Comparison of ENCODE assay signal across 20 cellular contexts in the genomic region with DNA sequence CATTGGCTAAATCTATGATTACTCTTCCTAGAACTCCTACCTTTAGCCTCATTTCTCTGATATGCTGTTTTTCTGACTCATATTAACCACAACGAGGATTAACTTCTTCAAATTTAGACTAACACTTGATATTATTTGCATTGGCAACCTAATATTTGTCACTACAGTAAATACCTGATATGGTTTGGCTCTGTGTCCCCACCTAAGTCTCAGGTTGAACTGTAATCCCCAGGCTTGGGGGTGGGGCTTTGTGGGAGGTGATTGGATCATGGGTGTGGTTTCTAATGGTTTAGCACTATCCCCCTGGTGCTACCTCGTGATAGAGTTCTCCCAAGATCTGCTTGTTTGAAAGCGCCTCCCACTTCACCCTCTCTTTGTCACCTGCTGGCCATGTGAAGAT. TPM values are rescaled to one million over a fixed set of nuclear protein-coding genes. Genes with fewer than 3 reads are reported as not detected.
DNase-seq lines count a peak whose midpoint lies in the region; ATAC-seq, FAIRE-seq and TF ChIP-seq lines count a peak whose summit lies in the region.
"Had no signal": no experiment of that assay in that cellular context is flagged by ENCODE, and none has a peak within 500 bp of the region (broad histone marks: within the 10 kb centered on the region; RNA-seq: fewer than 3 reads in every experiment).

No MANE protein-coding gene starts in this region.

- WGBS in lung, 2 donors = 80 to 85% methylated on average over 3 of the region's 3 CpGs
- 87% methylated on average over 3 of the region's 3 CpGs for WGBS in esophagus muscularis mucosa
- WGBS in sigmoid colon, 2 donors = 91% methylated on average over 3 of the region's 3 CpGs

- peak; percentile 12 for DNase-seq in GM23338 (ENCODE audit: low spot score)
- DNase-seq in PC-9 = peak in 1 of 2 experiments; percentile 67
- peak; percentile 35 for DNase-seq in bronchial epithelial cell (ENCODE audit: low read depth)
- DNase-seq in lung (ENCODE audit: low spot score) = peak; percentile 35
- DNase-seq in esophagus muscularis mucosa (ENCODE audit: extremely low spot score) = no peak
- no peak for DNase-seq in sigmoid colon
- no peak for DNase-seq in Kasumi-1 (lab: John Stamatoyannopoulos, UW)
- DNase-seq: ACHN; C1 segment of cervical spinal cord; Calu3; CD4-positive, alpha-beta T cell; DMS 273 treated with DMSO at 0.1 percent for 48 hours; DMS79 treated with DMSO at 0.1 percent for 48 hours; EL; GM23248; H7 had no signal

- H3K9me3 Mint-ChIP-seq in GM23338 = peaks cover 11% of the 10 kb centered on the region
- H3K9me3 Mint-ChIP-seq: CD4-positive, alpha-beta T cell had no signal

- TF ChIP-seq POLR2A in esophagus muscularis mucosa (IDR thresholded peaks at IDR 0.05; ENCODE audit: low read depth) = no peak
- no peak for TF ChIP-seq POLR2A in sigmoid colon (IDR thresholded peaks at IDR 0.05)
- TF ChIP-seq POLR2A in GM18505 (IDR thresholded peaks at IDR 0.05; ENCODE audit: borderline replicate concordance, extremely low read depth, insufficient read depth, insufficient read length) = no peak

- TF ChIP-seq EP300 in esophagus muscularis mucosa (IDR thresholded peaks at IDR 0.05) (no peak), sigmoid colon (IDR thresholded peaks at IDR 0.05) (no peak)

- H3K4me2 ChIP-seq in GM23338 = no peak overlapping the region
- 0 out of 2 replicates have a peak overlapping the region, but pooled peaks have one; percentile 6 for H3K4me2 ChIP-seq in PC-9

- no peaks in the 10 kb centered on the region for H4K20me1 ChIP-seq in GM23338 (replicated peaks; ENCODE audit: insufficient read depth)
- 0 out of 2 replicates have a peak, but pooled peaks cover 7% of the 10 kb centered on the region for H4K20me1 ChIP-seq in PC-9 (ENCODE audit: insufficient read depth)

- H3F3A ChIP-seq in GM23338 (replicated peaks; ENCODE audit: low read depth) = no peaks in the 10 kb centered on the region
- H3F3A ChIP-seq in PC-9 (ENCODE audit: insufficient read depth, low read depth) = peaks cover 12% of the 10 kb centered on the region; the same call in 1 of the 2 replicates

- no TSS peak for BruUV-seq in PC-9 (replicated peaks; lab: Mats Ljungman, UMichigan)

- H3K4me3 Mint-ChIP-seq in GM23338 = no peak overlapping the region
- H3K4me3 Mint-ChIP-seq: CD4-positive, alpha-beta T cell; IgD-negative memory B cell had no signal

- no peak for ATAC-seq in GM23338
- peak; percentile 66 for ATAC-seq in lung (ENCODE audit: insufficient read depth, low FRiP score)
- ATAC-seq in GM18505 (IDR thresholded peaks at IDR 0.05; ENCODE audit: unreplicated experiment) = no peak

- peaks cover 8% of the 10 kb centered on the region for H3K36me3 Mint-ChIP-seq in GM23338 (ENCODE audit: low read depth)

- H3K4me3 ChIP-seq in GM23338 = no peak overlapping the region
- no peak overlapping the region for H3K4me3 ChIP-seq in PC-9
- H3K4me3 ChIP-seq in bronchial epithelial cell (ENCODE audit: low read depth, low read length) = no peak overlapping the region
- H3K4me3 ChIP-seq in lung = no peak overlapping the region
- H3K4me3 ChIP-seq in esophagus muscularis mucosa = no peak overlapping the region
- no peak overlapping the region for H3K4me3 ChIP-seq in sigmoid colon
- H3K4me3 ChIP-seq: GM23248 had no signal

- FAIRE-seq in bronchial epithelial cell (lab: Jason Lieb, UNC) = no peak
- FAIRE-seq: G401.6, GM12892 had no signal

- H3K27ac Mint-ChIP-seq in GM23338 = no peak overlapping the region
- H3K27ac Mint-ChIP-seq: CD4-positive, alpha-beta T cell; IgD-negative memory B cell had no signal

- H3K36me3 ChIP-seq in GM23338 (ENCODE audit: insufficient read depth) (peaks cover 9% of the 10 kb centered on the region; the same call in 1 of the 2 replicates), PC-9 (ENCODE audit: low read depth) (0 out of 2 replicates have a peak, but pooled peaks cover 7% of the 10 kb centered on the region), bronchial epithelial cell (ENCODE audit: control insufficient read depth, insufficient read depth, low read length) (no peaks in the 10 kb centered on the region), lung (ENCODE audit: control insufficient read depth in 2 of 2, insufficient read depth in 2 of 2, low read length in 2 of 2) (peaks cover 7 to 8% of the 10 kb centered on the region in 2 donors), esophagus muscularis mucosa (peaks cover 0 to 32% (median 15%) of the 10 kb centered on the region in 4 donors), sigmoid colon (peaks cover 0 to 32% (median 3%) of the 10 kb centered on the region in 4 donors)

- peaks cover 2% of the 10 kb centered on the region for H3K27me3 Mint-ChIP-seq in GM23338 (ENCODE audit: insufficient read depth, low read depth, poor library complexity)
- H3K27me3 Mint-ChIP-seq: CD4-positive, alpha-beta T cell; IgD-negative memory B cell had no signal

- H3K27ac ChIP-seq in GM23338 (ENCODE audit: low read depth) (no peak overlapping the region), PC-9 (no peak overlapping the region), lung (ENCODE audit: low read depth in 1 of 2, low read length in 1 of 2) (no peak overlapping the region), esophagus muscularis mucosa (replicated peaks in 1 of 4) (no peak overlapping the region), sigmoid colon (no peak overlapping the region)
- H3K27ac ChIP-seq: GM23248 had no signal

- intact Hi-C loops in PC-9 (cut with micrococcal nuclease; ENCODE audit: unreplicated experiment) = no loop called here
- intact Hi-C loops in esophagus muscularis mucosa (cut with DNase I) = no loop called here
- intact Hi-C loops in sigmoid colon (cut with DNase I) = no loop called here

- H3K9me2 ChIP-seq in GM23338 (ENCODE audit: insufficient read depth) (0 out of 2 replicates have a peak, but pooled peaks cover 6% of the 10 kb centered on the region), PC-9 (ENCODE audit: insufficient read depth) (no peaks in the 10 kb centered on the region)

- POLR2A ChIA-PET in PC-9 (lab: Charles Lee; ENCODE audit: unreplicated experiment) = no interaction called here

- CTCF ChIA-PET in PC-9 (lab: Charles Lee) = no interaction called here

- no peaks in the 10 kb centered on the region for H3K9me3 ChIP-seq in PC-9 (ENCODE audit: insufficient read depth, low read depth)
- H3K9me3 ChIP-seq in lung (ENCODE audit: control insufficient read depth in 2 of 2, insufficient read depth in 1 of 2, low read length in 1 of 2) = peaks cover 0 to under 1% of the 10 kb centered on the region in 2 donors
- no peaks in the 10 kb centered on the region for H3K9me3 ChIP-seq in esophagus muscularis mucosa
- H3K9me3 ChIP-seq in sigmoid colon = no peaks in the 10 kb centered on the region

- H2AFZ ChIP-seq in GM23338 (no peak overlapping the region), PC-9 (no peak overlapping the region)
- H2AFZ ChIP-seq: GM23248 had no signal

- H3K4me1 ChIP-seq in GM23338 (ENCODE audit: insufficient read depth) = no peaks in the 10 kb centered on the region; the same call in 1 of the 2 replicates
- peaks cover 12% of the 10 kb centered on the region; the same call in 1 of the 2 replicates for H3K4me1 ChIP-seq in PC-9 (replicated peaks; ENCODE audit: insufficient read depth)
- no peaks in the 10 kb centered on the region for H3K4me1 ChIP-seq in lung (ENCODE audit: control insufficient read depth in 2 of 2, insufficient read depth in 2 of 2, low read length in 2 of 2)
- peaks cover 0 to 5% (median 2%) of the 10 kb centered on the region in 4 donors for H3K4me1 ChIP-seq in esophagus muscularis mucosa
- no peaks in the 10 kb centered on the region for H3K4me1 ChIP-seq in sigmoid colon

- H3K27me3 ChIP-seq in GM23338 (ENCODE audit: insufficient read depth) = no peaks in the 10 kb centered on the region
- H3K27me3 ChIP-seq in PC-9 (ENCODE audit: insufficient read depth, low read depth) = no peaks in the 10 kb centered on the region
- H3K27me3 ChIP-seq in bronchial epithelial cell (ENCODE audit: control insufficient read depth, insufficient read depth, low read length) = no peaks in the 10 kb centered on the region
- H3K27me3 ChIP-seq in lung (ENCODE audit: control insufficient read depth, insufficient read depth) = no peaks in the 10 kb centered on the region
- H3K27me3 ChIP-seq in esophagus muscularis mucosa = no peaks in the 10 kb centered on the region
- no peaks in the 10 kb centered on the region for H3K27me3 ChIP-seq in sigmoid colon

- no peaks in the 10 kb centered on the region for H3K4me1 Mint-ChIP-seq in GM23338

- TF ChIP-seq CTCF in GM23338 (conservative IDR thresholded peaks at IDR 0.05; ENCODE audit: low read depth in 2 of 2) (no peak), PC-9 (conservative IDR thresholded peaks at IDR 0.05) (no peak), bronchial epithelial cell (IDR thresholded peaks at IDR 0.05; ENCODE audit: insufficient read depth, low read length, severe bottlenecking) (no peak), lung (IDR thresholded peaks at IDR 0.05; ENCODE audit: control extremely low read depth, extremely low read depth) (no peak), esophagus muscularis mucosa (IDR thresholded peaks at IDR 0.05) (no peak), sigmoid colon (IDR thresholded peaks at IDR 0.05) (no peak)

- H3K79me2 ChIP-seq in GM23338 (replicated peaks; ENCODE audit: insufficient read depth) (no peaks in the 10 kb centered on the region), PC-9 (ENCODE audit: low read depth) (no peaks in the 10 kb centered on the region)

RNA-seq across cellular contexts. Expression of a gene that starts 17.1 kb away (rescaled TPM):
- total RNA-seq in GM23338 (2014; rRNA removed; shearing (Covaris generic)) = 31.2 and 36.9 TPM in 2 replicates
- polyA plus RNA-seq in GM23338 (2016; fragmentation: Nextera tagmentation; extraction: Ambion mirVana) (17.4 and 19.1 TPM in 2 replicates), lung (10 to 100 TPM in 1 of 2 donors, 1 to 10 TPM in 1; 9.2 to 13.0 TPM), sigmoid colon (10 to 100 TPM in 1 of 3 donors, 1 to 10 TPM in 2; 7.2 to 12.8 (median 9.7) TPM)
- total RNA-seq in PC-9 (2021) (26.9 and 37.4 TPM in 2 replicates), bronchial epithelial cell (20.4 and 23.7 TPM in 2 replicates), lung (10 to 100 TPM; 27.8 to 56.8 TPM), esophagus muscularis mucosa (10 to 100 TPM; 18.9 to 27.8 (median 22.3) TPM), sigmoid colon (10 to 100 TPM; 19.9 to 28.9 (median 23.9) TPM)

RNA-seq across cellular contexts. Expression of a gene that starts 25.5 kb away (rescaled TPM):
- total RNA-seq in GM23338 (2014; rRNA removed; shearing (Covaris generic)) = 29.0 and 35.8 TPM in 2 replicates
- 38.8 and 43.1 TPM in 2 replicates for polyA plus RNA-seq in GM23338 (2016; fragmentation: Nextera tagmentation; extraction: Ambion mirVana)
- 35.6 and 37.2 TPM in 2 replicates for total RNA-seq in PC-9 (2021)
- total RNA-seq in bronchial epithelial cell = 19.7 and 23.6 TPM in 2 replicates
- 10 to 100 TPM; 20.4 to 66.1 TPM for total RNA-seq in lung
- 10 to 100 TPM; 20.8 to 23.3 TPM for polyA plus RNA-seq in lung
- total RNA-seq in esophagus muscularis mucosa = 10 to 100 TPM; 27.7 to 46.7 (median 37.9) TPM
- 10 to 100 TPM; 34.9 to 56.0 (median 45.2) TPM for total RNA-seq in sigmoid colon
- polyA plus RNA-seq in sigmoid colon = 10 to 100 TPM; 23.7 to 82.8 (median 43.8) TPM

RNA-seq across cellular contexts. Expression of a gene that starts 25.7 kb away (rescaled TPM):
- 240 and 256 TPM in 2 replicates for total RNA-seq in GM23338 (2014; rRNA removed; shearing (Covaris generic))
- polyA plus RNA-seq in GM23338 (2016; fragmentation: Nextera tagmentation; extraction: Ambion mirVana) = 199 and 246 TPM in 2 replicates
- total RNA-seq in PC-9 (2021) = 158 and 167 TPM in 2 replicates
- total RNA-seq in bronchial epithelial cell = 139 and 160 TPM in 2 replicates
- 100 to 1,000 TPM in 1 of 2 donors, 10 to 100 TPM in 1; 70.6 to 315 TPM for total RNA-seq in lung
- 100 to 1,000 TPM in 1 of 2 donors, 10 to 100 TPM in 1; 58.1 to 226 TPM for polyA plus RNA-seq in lung
- total RNA-seq in esophagus muscularis mucosa = 10 to 100 TPM; 34.7 to 61.8 (median 46.3) TPM
- total RNA-seq in sigmoid colon = 100 to 1,000 TPM in 1 of 4 donors, 10 to 100 TPM in 3; 89.2 to 111 (median 94.4) TPM
- 10 to 100 TPM; 22.4 to 87.3 (median 68.5) TPM for polyA plus RNA-seq in sigmoid colon

Comparison
In these comparisons a context has a peak if more than half of its experiments do, and no peak if none do; other contexts are left out.
1. DNase-seq: peak in GM23338 (single experiment), bronchial epithelial cell (single experiment) and lung (single experiment); none in esophagus muscularis mucosa (single experiment), sigmoid colon (single experiment) and Kasumi-1 (0 of 2).